ENCODE assay signal across 9 cellular contexts in the genomic region with DNA sequence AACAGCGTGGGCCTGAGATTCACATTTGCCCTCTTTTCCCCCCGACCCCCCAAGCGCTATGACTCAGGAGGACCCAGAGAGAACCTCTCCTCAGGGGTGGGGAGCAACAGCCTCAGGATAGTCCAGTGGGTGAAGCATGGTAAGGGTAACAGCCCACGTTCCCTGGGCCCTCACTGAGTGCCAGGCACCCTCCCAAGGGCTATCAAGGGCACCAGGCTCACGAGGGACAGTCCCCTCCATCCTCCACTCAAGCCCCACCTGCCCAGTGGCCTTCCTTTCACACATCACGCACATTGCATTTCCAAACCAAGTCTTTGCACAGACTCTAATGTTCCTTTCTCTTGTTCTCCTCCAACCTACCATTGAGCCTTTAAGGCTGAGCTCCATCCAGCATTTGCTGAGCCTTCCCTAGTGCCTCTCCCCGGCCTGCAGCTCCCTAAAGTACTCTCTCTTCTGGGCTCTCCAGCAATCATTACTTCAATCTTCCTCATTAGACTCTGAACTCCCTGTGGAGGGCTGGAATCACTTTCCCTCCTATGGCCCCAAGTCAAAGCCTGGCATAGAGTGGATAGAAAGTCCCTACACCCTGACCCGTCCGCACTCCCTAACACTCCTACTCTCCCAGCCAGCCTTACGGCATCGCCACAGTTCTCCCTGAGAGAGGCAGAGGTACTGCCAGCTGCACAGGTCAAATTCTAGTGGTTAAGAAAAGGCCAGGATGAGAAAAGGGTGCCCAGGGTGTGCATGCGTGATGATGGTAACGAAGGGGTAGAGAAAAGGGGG. TPM values are rescaled to one million over a fixed set of nuclear protein-coding genes. Genes with fewer than 3 reads are reported as not detected.
A peak's percentile ranks its signal among the peaks of the same experiment; 100 is the strongest.
DNase-seq lines count a peak whose midpoint lies in the region; ATAC-seq and TF ChIP-seq lines count a peak whose summit lies in the region.
"Had no signal": no experiment of that assay in that cellular context is flagged by ENCODE, and none has a peak within 500 bp of the region (broad histone marks: within the 10 kb centered on the region; RNA-seq: fewer than 3 reads in every experiment).

No MANE protein-coding gene starts in this region.

- in situ Hi-C loops in gastrocnemius medialis (cut with MboI; ENCODE audit: low sequenced_read_pairs in 4 of 4): no loop called here

- peak overlapping the region; percentile 78 for H3K27ac ChIP-seq in A673 (ENCODE audit: low read depth, low read length, poor library complexity, severe bottlenecking)
- peak overlapping the region; percentile 89; the same call in 1 of the 2 replicates for H3K27ac ChIP-seq in WERI-Rb-1
- peak overlapping the region in 1 of 2 donors; percentile 76 for H3K27ac ChIP-seq in right atrium auricular region
- peak overlapping the region; percentile 63 to 97 (median 84) for H3K27ac ChIP-seq in gastrocnemius medialis

- no peak for TF ChIP-seq CTCF in A673 (conservative IDR thresholded peaks at IDR 0.05; ENCODE audit: low read depth, low read length)
- TF ChIP-seq CTCF in GM20000 (IDR thresholded peaks at IDR 0.05; ENCODE audit: extremely low read depth, missing control alignments): no peak
- TF ChIP-seq CTCF in WERI-Rb-1 (IDR thresholded peaks at IDR 0.05; ENCODE audit: low read depth, low read length): no peak
- TF ChIP-seq CTCF in right atrium auricular region (IDR thresholded peaks at IDR 0.05): no peak
- no peak for TF ChIP-seq CTCF in gastrocnemius medialis (IDR thresholded peaks at IDR 0.05 in 4 of 5, conservative IDR thresholded peaks at IDR 0.05 in 1 of 5)

- H3K27me3 ChIP-seq in A673 (replicated peaks; ENCODE audit: insufficient read depth, low read depth, low read length, poor library complexity) (no peaks in the 10 kb centered on the region), WERI-Rb-1 (ENCODE audit: insufficient read depth, low read depth, severe bottlenecking) (no peaks in the 10 kb centered on the region), right atrium auricular region (no peaks in the 10 kb centered on the region), gastrocnemius medialis (no peaks in the 10 kb centered on the region)

- ATAC-seq in gastrocnemius medialis (no peak), GM21515 (IDR thresholded peaks at IDR 0.05; ENCODE audit: unreplicated experiment) (no peak)

- POLR2A ChIA-PET in A673 (lab: Charles Lee; ENCODE audit: low non-redundant PET): no interaction called here

- H3K9me3 ChIP-seq in A673 (ENCODE audit: low read depth, low read length, poor library complexity, severe bottlenecking) (no peaks in the 10 kb centered on the region), WERI-Rb-1 (ENCODE audit: severe bottlenecking) (no peaks in the 10 kb centered on the region), right atrium auricular region (no peaks in the 10 kb centered on the region), gastrocnemius medialis (no peaks in the 10 kb centered on the region)

- H3K4me1 ChIP-seq in A673 (ENCODE audit: insufficient read depth, low read length, poor library complexity, severe bottlenecking) (peaks cover 7% of the 10 kb centered on the region), right atrium auricular region (peaks cover 0 to 30% of the 10 kb centered on the region in 2 donors), gastrocnemius medialis (peaks cover 19 to 20% of the 10 kb centered on the region in 2 donors)

- no peak for TF ChIP-seq POLR2A in gastrocnemius medialis (IDR thresholded peaks at IDR 0.05)

- H3K4me3 ChIP-seq in A673 (ENCODE audit: low read depth, low read length, poor library complexity, severe bottlenecking) (peak overlapping the region; percentile 85), WERI-Rb-1 (ENCODE audit: low read depth, low read length) (peak overlapping the region; percentile 86), right atrium auricular region (peak overlapping the region; percentile 69 to 89), gastrocnemius medialis (peak overlapping the region; percentile 69 to 97 (median 80))

- H3K36me3 ChIP-seq in A673 (ENCODE audit: insufficient read depth, low read length, poor library complexity, severe bottlenecking) (peaks cover 22% of the 10 kb centered on the region), WERI-Rb-1 (peaks cover 51% of the 10 kb centered on the region), right atrium auricular region (peaks cover 26% of the 10 kb centered on the region), gastrocnemius medialis (peaks cover 0 to 27% of the 10 kb centered on the region in 2 donors)

- TSS peak; percentile 49 for BruUV-seq in A673 (replicated peaks; lab: Mats Ljungman, UMichigan)

- no peak for DNase-seq in A673 (ENCODE audit: low spot score)
- peak; percentile 14 for DNase-seq in GM20000 (ENCODE audit: low spot score)
- DNase-seq in WERI-Rb-1: no peak
- DNase-seq in right atrium auricular region (ENCODE audit: low spot score): no peak
- DNase-seq in gastrocnemius medialis: no peak
- DNase-seq in epidermal melanocyte (ENCODE audit: insufficient read length, low spot score): no peak
- no peak for DNase-seq in stimulated activated CD4-positive, alpha-beta T cell treated with anti-CD3 and anti-CD28 coated beads, Interleukin-4, amount 100 ng/mL, for 24 hours
- DNase-seq: left cardiac atrium had no signal

- intact Hi-C loops in A673 (cut with micrococcal nuclease; ENCODE audit: unreplicated experiment) (no loop called here), gastrocnemius medialis (cut with DNase I; ENCODE audit: low total_unique reads) (loop anchor here (5.0 to 10.0 kb wide), 2 partner anchors 59 to 344 kb away; a partner anchor contains a TSS)

- CTCF ChIA-PET in A673 (lab: Charles Lee): interaction anchor here (0.5 kb wide), 1 partner anchor 10 kb away, joined by 4 read pairs; no protein-coding TSS in a partner anchor

RNA-seq across cellular contexts. Expression of a gene that starts 1.0 kb away (rescaled TPM):
- total RNA-seq in A673 (2021): 57.2 and 61.5 TPM in 2 replicates
- total RNA-seq in right atrium auricular region: 10 to 100 TPM; 51.1 to 69.3 TPM
- 10 to 100 TPM; 45.4 to 80.2 (median 60.2) TPM for total RNA-seq in gastrocnemius medialis

RNA-seq across cellular contexts. Expression of a gene that starts 1.2 kb away (rescaled TPM):
- total RNA-seq in A673 (2021) (18.3 and 22.0 TPM in 2 replicates), right atrium auricular region (1 to 10 TPM; 6.8 to 9.7 TPM), gastrocnemius medialis (10 to 100 TPM; 13.9 to 30.0 (median 19.3) TPM)

RNA-seq across cellular contexts. Expression of a gene that starts 22.3 kb away (rescaled TPM):
- total RNA-seq in A673 (2021) (1.9 and 2.6 TPM in 2 replicates), right atrium auricular region (under 1 TPM in 1 of 2 donors, not detected in 1; 0.20 TPM), gastrocnemius medialis (under 1 TPM; 0.17 to 0.61 (median 0.32) TPM)

RNA-seq across cellular contexts. Expression of a gene that starts 59.3 kb away (rescaled TPM):
- 125 and 145 TPM in 2 replicates for total RNA-seq in A673 (2021)
- total RNA-seq in right atrium auricular region: 10 to 100 TPM in 1 of 2 donors, 1 to 10 TPM in 1; 8.6 to 16.1 TPM
- total RNA-seq in gastrocnemius medialis: 10 to 100 TPM; 19.2 to 28.8 (median 26.7) TPM

RNA-seq across cellular contexts. Expression of a gene that starts 59.6 kb away (rescaled TPM):
- 75.9 and 84.3 TPM in 2 replicates for total RNA-seq in A673 (2021)
- 10 to 100 TPM; 30.7 to 36.7 TPM for total RNA-seq in right atrium auricular region
- total RNA-seq in gastrocnemius medialis: 10 to 100 TPM; 24.7 to 49.7 (median 43.0) TPM
